27 cellular contexts compared by ENCODE assay signal in the genomic region with DNA sequence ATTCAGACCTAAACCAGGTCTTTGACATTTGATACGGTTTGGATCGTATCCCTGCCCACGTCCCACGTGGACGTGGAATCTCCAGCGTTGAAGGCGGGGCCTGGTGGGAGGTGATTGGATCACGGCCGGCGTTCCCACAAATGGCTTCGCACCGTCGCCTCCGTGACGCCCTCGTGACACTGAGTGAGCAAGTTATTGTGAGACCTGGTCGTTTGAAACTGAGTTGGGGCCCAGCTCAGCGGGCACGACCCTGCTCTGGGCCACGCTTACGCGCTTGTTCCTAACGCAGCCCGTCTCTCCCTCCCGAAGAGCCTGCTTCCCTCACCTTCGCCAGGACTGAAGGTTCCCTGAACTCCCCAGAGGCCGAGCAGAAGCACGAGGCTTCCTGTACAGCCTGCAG.
"Had no signal": no experiment of that assay in that cellular context is flagged by ENCODE, and none has a peak within 500 bp of the region (broad histone marks: within the 10 kb centered on the region; RNA-seq: fewer than 3 reads in every experiment).

No MANE protein-coding gene starts in this region.

- H3K27me3 ChIP-seq: ascending aorta, cardiac muscle cell, SJCRH30 had no signal

- H3K4me1 ChIP-seq: ascending aorta had no signal

- H3K27ac ChIP-seq: ascending aorta, cardiac muscle cell, SJCRH30, SK-N-MC had no signal

- DNase-seq: activated CD4-positive, alpha-beta T cell treated with anti-CD3 and anti-CD28 coated beads for 36 hours; activated CD4-positive, alpha-beta T cell treated with anti-CD3 and anti-CD28 coated beads, Interleukin-2, amount 10 ng/mL, durations not matched to agents 7 days and 5 days; activated CD4-positive, alpha-beta T cell treated with anti-CD3 and anti-CD28 coated beads, Interleukin-2, amount 50 U/mL, for 48 hours; activated CD8-positive, alpha-beta T cell treated with anti-CD3 and anti-CD28 coated beads, Interleukin-2, amount 10 ng/mL, durations not matched to agents 7 days and 5 days; activated effector memory CD4-positive, alpha-beta T cell treated with Interleukin-2 at 50 U/mL for 16 hours; activated naive CD4-positive, alpha-beta T cell treated with anti-CD3 and anti-CD28 coated beads, Interleukin-2, amount 10 ng/mL, durations not matched to agents 7 days and 5 days; activated naive CD8-positive, alpha-beta T cell treated with anti-CD3 and anti-CD28 coated beads, Interleukin-2, amount 10 ng/mL, durations not matched to agents 7 days and 5 days; activated T-cell treated with anti-CD3 and anti-CD28 coated beads, Interleukin-2, amount 50 U/mL, for 48 hours; amygdala; Karpas-422; KBM-7; NCI-H1105; NCI-H1417 treated with DMSO at 0.1 percent for 48 hours; NCI-H187 treated with DMSO at 0.1 percent for 48 hours; NCI-H2081; NCI-H226; NCI-H446 treated with DMSO at 0.1 percent for 48 hours; NCI-H524; NCI-H69; NK-92 treated with Interleukin-12 subunit alpha and Interleukin-12 subunit beta, amount 100 ng/mL, for 24 hours; PC-3; Right ventricle myocardium superior; SJCRH30; T1000 had no signal

- H3K36me3 Mint-ChIP-seq: activated naive CD4-positive, alpha-beta T cell treated with anti-CD3 and anti-CD28 coated beads, Interleukin-2, amount 10 ng/mL, durations not matched to agents 7 days and 5 days had no signal

- ATAC-seq: activated CD4-positive, alpha-beta T cell treated with anti-CD3 and anti-CD28 coated beads for 36 hours; activated CD8-positive, alpha-beta T cell treated with anti-CD3 and anti-CD28 coated beads, Interleukin-2, amount 10 ng/mL, durations not matched to agents 7 days and 5 days; PC-3 had no signal

- H3K36me3 ChIP-seq: ascending aorta, cardiac muscle cell, SJCRH30 had no signal

- H3K9me3 ChIP-seq: ascending aorta, SJCRH30 had no signal

- H3K4me3 ChIP-seq: ascending aorta, cardiac muscle cell, SJCRH30, SK-N-MC had no signal

- H3K27ac Mint-ChIP-seq: activated CD4-positive, alpha-beta T cell treated with anti-CD3 and anti-CD28 coated beads for 36 hours; activated CD4-positive, alpha-beta T cell treated with anti-CD3 and anti-CD28 coated beads, Interleukin-2, amount 10 ng/mL, durations not matched to agents 7 days and 5 days; activated CD8-positive, alpha-beta T cell treated with anti-CD3 and anti-CD28 coated beads, Interleukin-2, amount 10 ng/mL, durations not matched to agents 7 days and 5 days; activated naive CD4-positive, alpha-beta T cell treated with anti-CD3 and anti-CD28 coated beads, Interleukin-2, amount 10 ng/mL, durations not matched to agents 7 days and 5 days; activated naive CD8-positive, alpha-beta T cell treated with anti-CD3 and anti-CD28 coated beads, Interleukin-2, amount 10 ng/mL, durations not matched to agents 7 days and 5 days had no signal
